ENCODE assay signal across 17 cellular contexts in the genomic region with DNA sequence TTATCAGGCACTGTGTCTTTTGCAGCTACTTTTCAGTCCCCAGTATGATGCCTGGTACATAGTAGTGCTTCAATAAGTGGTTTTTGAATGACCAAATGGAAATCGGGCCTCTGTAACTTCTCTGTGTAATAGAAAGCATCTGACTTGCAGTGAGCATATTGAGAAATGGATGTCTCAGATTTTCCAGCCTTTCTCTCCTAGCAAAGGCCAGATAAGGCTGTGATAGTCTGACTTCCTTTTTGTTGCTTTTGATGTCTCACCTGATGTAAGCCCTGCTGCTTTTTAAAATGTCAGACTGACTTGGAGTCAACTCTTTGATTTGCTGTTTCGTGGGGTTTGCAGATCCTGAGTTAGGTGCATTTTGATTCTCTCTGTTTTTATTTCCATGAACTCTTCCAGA.
A peak's percentile ranks its signal among the peaks of the same experiment; 100 is the strongest.
DNase-seq lines count a peak whose midpoint lies in the region; ATAC-seq and TF ChIP-seq lines count a peak whose summit lies in the region.
"Had no signal": no experiment of that assay in that cellular context is flagged by ENCODE, and none has a peak within 500 bp of the region (broad histone marks: within the 10 kb centered on the region; RNA-seq: fewer than 3 reads in every experiment).

No MANE protein-coding gene starts in this region.

- H3K9me3 Mint-ChIP-seq in GM23338 = no peaks in the 10 kb centered on the region
- H3K9me3 Mint-ChIP-seq: H9 had no signal

- H3K79me2 ChIP-seq in GM23338 (replicated peaks; ENCODE audit: insufficient read depth) (no peaks in the 10 kb centered on the region), OCI-LY1 (ENCODE audit: insufficient read depth, low read length) (no peaks in the 10 kb centered on the region)

- no peaks in the 10 kb centered on the region for H3K36me3 Mint-ChIP-seq in GM23338 (ENCODE audit: low read depth)
- H3K36me3 Mint-ChIP-seq: CD4-positive, CD25-positive, alpha-beta regulatory T cell had no signal

- no peak overlapping the region for H3K4me3 Mint-ChIP-seq in GM23338
- H3K4me3 Mint-ChIP-seq: B cell; CD4-positive, CD25-positive, alpha-beta regulatory T cell; H9 had no signal

- H4K20me1 ChIP-seq in GM23338 (replicated peaks; ENCODE audit: insufficient read depth) (no peaks in the 10 kb centered on the region), OCI-LY1 (ENCODE audit: insufficient read depth, low read length) (no peaks in the 10 kb centered on the region)

- no peak overlapping the region for H3K4me3 ChIP-seq in GM23338
- peak overlapping the region; percentile 18 for H3K4me3 ChIP-seq in OCI-LY1 (ENCODE audit: low read depth, low read length, poor library complexity, severe bottlenecking)
- no peak overlapping the region for H3K4me3 ChIP-seq in skeletal muscle tissue (ENCODE audit: low read length in 3 of 3)
- H3K4me3 ChIP-seq: MG63 had no signal

- H3K9me2 ChIP-seq in GM23338 (ENCODE audit: insufficient read depth) (no peaks in the 10 kb centered on the region), OCI-LY1 (ENCODE audit: low read depth, low read length) (no peaks in the 10 kb centered on the region)

- peaks cover 18% of the 10 kb centered on the region for H3K4me1 Mint-ChIP-seq in GM23338
- H3K4me1 Mint-ChIP-seq: CD4-positive, CD25-positive, alpha-beta regulatory T cell had no signal

- H3K36me3 ChIP-seq in GM23338 (ENCODE audit: insufficient read depth) (no peaks in the 10 kb centered on the region), OCI-LY1 (ENCODE audit: insufficient read depth, low read length) (no peaks in the 10 kb centered on the region), skeletal muscle tissue (ENCODE audit: control insufficient read depth in 3 of 3, insufficient read depth in 3 of 3, low read length in 3 of 3) (no peaks in the 10 kb centered on the region)
- H3K36me3 ChIP-seq: MG63 had no signal

- H3K27ac ChIP-seq in GM23338 (ENCODE audit: low read depth) (no peak overlapping the region), OCI-LY1 (ENCODE audit: low read depth, low read length, poor library complexity, severe bottlenecking) (peak overlapping the region; percentile 79), skeletal muscle tissue (ENCODE audit: low read depth, low read length) (peak overlapping the region; percentile 26)

- DNase-seq in GM23338 (ENCODE audit: low spot score) (no peak), fibroblast of gingiva (ENCODE audit: low read depth) (peak; percentile 75)
- DNase-seq: CD4-positive, CD25-positive, alpha-beta regulatory T cell; EL; H9; MG63; NCI-H1092; NCI-H1694; NCI-H2227 treated with DMSO at 0.1 percent for 48 hours; NCI-H524 treated with DMSO at 0.1 percent for 48 hours; SHP77 treated with DMSO at 0.1 percent for 48 hours had no signal

- H3K27me3 ChIP-seq in GM23338 (ENCODE audit: insufficient read depth) (no peaks in the 10 kb centered on the region), OCI-LY1 (ENCODE audit: insufficient read depth, low read length) (no peaks in the 10 kb centered on the region), skeletal muscle tissue (ENCODE audit: control insufficient read depth in 3 of 3, insufficient read depth in 3 of 3, low read length in 3 of 3) (no peaks in the 10 kb centered on the region)
- H3K27me3 ChIP-seq: MG63 had no signal

- ATAC-seq in GM23338 (no peak), GM21529 (IDR thresholded peaks at IDR 0.05; ENCODE audit: unreplicated experiment) (no peak), GM18861 (IDR thresholded peaks at IDR 0.05; ENCODE audit: unreplicated experiment) (no peak), GM18868 (IDR thresholded peaks at IDR 0.05; ENCODE audit: unreplicated experiment) (no peak)

- H3K4me1 ChIP-seq in GM23338 (ENCODE audit: insufficient read depth) = peaks cover 16% of the 10 kb centered on the region
- peaks cover 72% of the 10 kb centered on the region for H3K4me1 ChIP-seq in OCI-LY1 (ENCODE audit: insufficient read depth, low read length, severe bottlenecking)
- peaks cover 0 to 6% (median 3%) of the 10 kb centered on the region in 3 donors for H3K4me1 ChIP-seq in skeletal muscle tissue (ENCODE audit: control insufficient read depth in 3 of 3, insufficient read depth in 3 of 3, low read length in 3 of 3)

- H2AFZ ChIP-seq in GM23338 = peak overlapping the region; percentile 56; the same call in 1 of the 2 replicates
- no peak overlapping the region for H2AFZ ChIP-seq in OCI-LY1 (ENCODE audit: low read length)

- H3K4me2 ChIP-seq in GM23338 = peak overlapping the region; percentile 62; the same call in 1 of the 2 replicates
- H3K4me2 ChIP-seq in OCI-LY1 (ENCODE audit: low read length) = peak overlapping the region; percentile 45

- H3K9ac ChIP-seq in OCI-LY1 (ENCODE audit: low read length) (peak overlapping the region; percentile 21; the same call in 1 of the 2 replicates), skeletal muscle tissue (ENCODE audit: low read depth in 1 of 3, low read length in 3 of 3) (no peak overlapping the region)

- H3F3A ChIP-seq in GM23338 (replicated peaks; ENCODE audit: low read depth) (no peaks in the 10 kb centered on the region), OCI-LY1 (ENCODE audit: insufficient read depth, low read length) (no peaks in the 10 kb centered on the region)

- TF ChIP-seq CTCF in GM23338 (conservative IDR thresholded peaks at IDR 0.05; ENCODE audit: low read depth in 2 of 2) (no peak), OCI-LY1 (IDR thresholded peaks at IDR 0.05; ENCODE audit: low read length) (no peak)

- no peak overlapping the region for H3K27ac Mint-ChIP-seq in GM23338
- H3K27ac Mint-ChIP-seq: B cell; CD4-positive, CD25-positive, alpha-beta regulatory T cell had no signal

- H3K9me3 ChIP-seq in OCI-LY1 (ENCODE audit: low read length) = no peaks in the 10 kb centered on the region
- H3K9me3 ChIP-seq in skeletal muscle tissue (ENCODE audit: control insufficient read depth in 3 of 3, low read length in 3 of 3) = no peaks in the 10 kb centered on the region
- H3K9me3 ChIP-seq: MG63 had no signal

- no peaks in the 10 kb centered on the region for H3K27me3 Mint-ChIP-seq in GM23338 (ENCODE audit: insufficient read depth, low read depth, poor library complexity)
- H3K27me3 Mint-ChIP-seq: B cell; CD4-positive, CD25-positive, alpha-beta regulatory T cell had no signal

TF ChIP-seq in GM23338, 12 proteins besides CTCF, POLR2A, EP300 and RAD21 (continues in another document):
- TF ChIP-seq EZH2 (IDR thresholded peaks at IDR 0.05; ENCODE audit: low read depth, unreplicated experiment) = no peak
- TF ChIP-seq ZNF331 (CRISPR knock-in tag; IDR thresholded peaks at IDR 0.05; ENCODE audit: low read depth) = no peak
- TF ChIP-seq, protein P1, sequence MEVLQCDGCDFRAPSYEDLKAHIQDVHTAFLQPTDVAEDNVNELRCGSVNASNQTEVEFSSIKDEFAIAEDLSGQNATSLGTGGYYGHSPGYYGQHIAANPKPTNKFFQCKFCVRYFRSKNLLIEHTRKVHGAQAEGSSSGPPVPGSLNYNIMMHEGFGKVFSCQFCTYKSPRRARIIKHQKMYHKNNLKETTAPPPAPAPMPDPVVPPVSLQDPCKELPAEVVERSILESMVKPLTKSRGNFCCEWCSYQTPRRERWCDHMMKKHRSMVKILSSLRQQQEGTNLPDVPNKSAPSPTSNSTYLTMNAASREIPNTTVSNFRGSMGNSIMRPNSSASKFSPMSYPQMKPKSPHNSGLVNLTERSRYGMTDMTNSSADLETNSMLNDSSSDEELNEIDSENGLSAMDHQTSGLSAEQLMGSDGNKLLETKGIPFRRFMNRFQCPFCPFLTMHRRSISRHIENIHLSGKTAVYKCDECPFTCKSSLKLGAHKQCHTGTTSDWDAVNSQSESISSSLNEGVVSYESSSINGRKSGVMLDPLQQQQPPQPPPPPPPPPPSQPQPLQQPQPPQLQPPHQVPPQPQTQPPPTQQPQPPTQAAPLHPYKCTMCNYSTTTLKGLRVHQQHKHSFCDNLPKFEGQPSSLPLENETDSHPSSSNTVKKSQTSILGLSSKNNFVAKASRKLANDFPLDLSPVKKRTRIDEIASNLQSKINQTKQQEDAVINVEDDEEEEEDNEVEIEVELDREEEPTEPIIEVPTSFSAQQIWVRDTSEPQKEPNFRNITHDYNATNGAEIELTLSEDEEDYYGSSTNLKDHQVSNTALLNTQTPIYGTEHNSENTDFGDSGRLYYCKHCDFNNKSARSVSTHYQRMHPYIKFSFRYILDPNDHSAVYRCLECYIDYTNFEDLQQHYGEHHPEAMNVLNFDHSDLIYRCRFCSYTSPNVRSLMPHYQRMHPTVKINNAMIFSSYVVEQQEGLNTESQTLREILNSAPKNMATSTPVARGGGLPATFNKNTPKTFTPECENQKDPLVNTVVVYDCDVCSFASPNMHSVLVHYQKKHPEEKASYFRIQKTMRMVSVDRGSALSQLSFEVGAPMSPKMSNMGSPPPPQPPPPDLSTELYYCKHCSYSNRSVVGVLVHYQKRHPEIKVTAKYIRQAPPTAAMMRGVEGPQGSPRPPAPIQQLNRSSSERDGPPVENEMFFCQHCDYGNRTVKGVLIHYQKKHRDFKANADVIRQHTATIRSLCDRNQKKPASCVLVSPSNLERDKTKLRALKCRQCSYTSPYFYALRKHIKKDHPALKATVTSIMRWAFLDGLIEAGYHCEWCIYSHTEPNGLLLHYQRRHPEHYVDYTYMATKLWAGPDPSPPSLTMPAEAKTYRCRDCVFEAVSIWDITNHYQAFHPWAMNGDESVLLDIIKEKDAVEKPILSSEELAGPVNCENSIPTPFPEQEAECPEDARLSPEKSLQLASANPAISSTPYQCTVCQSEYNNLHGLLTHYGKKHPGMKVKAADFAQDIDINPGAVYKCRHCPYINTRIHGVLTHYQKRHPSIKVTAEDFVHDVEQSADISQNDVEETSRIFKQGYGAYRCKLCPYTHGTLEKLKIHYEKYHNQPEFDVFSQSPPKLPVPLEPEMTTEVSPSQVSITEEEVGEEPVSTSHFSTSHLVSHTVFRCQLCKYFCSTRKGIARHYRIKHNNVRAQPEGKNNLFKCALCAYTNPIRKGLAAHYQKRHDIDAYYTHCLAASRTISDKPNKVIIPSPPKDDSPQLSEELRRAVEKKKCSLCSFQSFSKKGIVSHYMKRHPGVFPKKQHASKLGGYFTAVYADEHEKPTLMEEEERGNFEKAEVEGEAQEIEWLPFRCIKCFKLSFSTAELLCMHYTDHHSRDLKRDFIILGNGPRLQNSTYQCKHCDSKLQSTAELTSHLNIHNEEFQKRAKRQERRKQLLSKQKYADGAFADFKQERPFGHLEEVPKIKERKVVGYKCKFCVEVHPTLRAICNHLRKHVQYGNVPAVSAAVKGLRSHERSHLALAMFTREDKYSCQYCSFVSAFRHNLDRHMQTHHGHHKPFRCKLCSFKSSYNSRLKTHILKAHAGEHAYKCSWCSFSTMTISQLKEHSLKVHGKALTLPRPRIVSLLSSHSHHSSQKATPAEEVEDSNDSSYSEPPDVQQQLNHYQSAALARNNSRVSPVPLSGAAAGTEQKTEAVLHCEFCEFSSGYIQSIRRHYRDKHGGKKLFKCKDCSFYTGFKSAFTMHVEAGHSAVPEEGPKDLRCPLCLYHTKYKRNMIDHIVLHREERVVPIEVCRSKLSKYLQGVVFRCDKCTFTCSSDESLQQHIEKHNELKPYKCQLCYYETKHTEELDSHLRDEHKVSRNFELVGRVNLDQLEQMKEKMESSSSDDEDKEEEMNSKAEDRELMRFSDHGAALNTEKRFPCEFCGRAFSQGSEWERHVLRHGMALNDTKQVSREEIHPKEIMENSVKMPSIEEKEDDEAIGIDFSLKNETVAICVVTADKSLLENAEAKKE (CRISPR knock-in tag; IDR thresholded peaks at IDR 0.05) = no peak
- TF ChIP-seq CREB1 (CRISPR knock-in tag; IDR thresholded peaks at IDR 0.05; ENCODE audit: low read depth) = no peak
- TF ChIP-seq ZNF114 (CRISPR knock-in tag; IDR thresholded peaks at IDR 0.05) = no peak
